ENCODE assay signal across 33 cellular contexts in the genomic region with DNA sequence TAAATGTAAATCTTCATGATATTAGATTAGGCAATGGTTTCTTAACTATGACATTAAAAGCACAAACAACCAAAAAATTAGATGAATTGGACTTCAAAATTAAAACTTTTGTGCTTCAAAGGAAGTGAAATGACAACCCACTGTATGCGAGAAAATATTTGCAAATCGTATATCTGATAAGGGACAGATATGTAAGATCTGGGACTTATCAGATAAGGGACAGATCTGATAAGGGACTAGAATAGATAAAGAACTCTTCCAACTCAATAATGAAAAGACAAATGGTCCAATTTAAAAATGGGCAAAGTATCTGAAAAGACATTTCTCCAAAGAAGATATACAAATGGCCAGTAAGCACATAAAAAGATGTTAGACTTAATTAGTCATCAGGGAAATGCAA. TPM values are rescaled to one million over a fixed set of nuclear protein-coding genes. Genes with fewer than 3 reads are reported as not detected.
"Had no signal": no experiment of that assay in that cellular context is flagged by ENCODE, and none has a peak within 500 bp of the region (broad histone marks: within the 10 kb centered on the region; RNA-seq: fewer than 3 reads in every experiment).

No MANE protein-coding gene starts in this region.

- H3K4me1 ChIP-seq: adrenal gland, breast epithelium had no signal

- H3K9me3 ChIP-seq: adrenal gland, ascending aorta, body of pancreas, breast epithelium had no signal

- H3K27ac ChIP-seq: adrenal gland, ascending aorta, body of pancreas, brain microvascular endothelial cell, breast epithelium, cardiac muscle cell had no signal

- H3K27me3 ChIP-seq: ascending aorta, body of pancreas, brain microvascular endothelial cell, breast epithelium, cardiac muscle cell had no signal

- DNase-seq: activated effector memory CD4-positive, alpha-beta T cell treated with anti-CD3 and anti-CD28 coated beads, Interleukin-2, amount 50 U/mL, for 16 hours; activated effector memory CD4-positive, alpha-beta T cell treated with Interleukin-2 at 50 U/mL for 16 hours; activated gamma-delta T cell; activated gamma-delta T cell treated with Interleukin-2 at 50 U/mL for 16 hours; activated naive CD4-positive, alpha-beta T cell; activated naive CD4-positive, alpha-beta T cell treated with anti-CD3 and anti-CD28 coated beads for 36 hours; activated naive CD4-positive, alpha-beta T cell treated with anti-CD3 and anti-CD28 coated beads, Interleukin-2, amount 10 ng/mL, durations not matched to agents 7 days and 5 days; activated naive CD4-positive, alpha-beta T cell treated with anti-CD3 and anti-CD28 coated beads, Interleukin-2, amount 50 U/mL, for 16 hours; activated naive CD4-positive, alpha-beta T cell treated with Interleukin-2 at 50 U/mL for 16 hours; activated naive CD8-positive, alpha-beta T cell treated with anti-CD3 and anti-CD28 coated beads for 36 hours; activated naive CD8-positive, alpha-beta T cell treated with anti-CD3 and anti-CD28 coated beads, Interleukin-2, amount 10 ng/mL, durations not matched to agents 7 days and 5 days; activated naive CD8-positive, alpha-beta T cell treated with anti-CD3 and anti-CD28 coated beads, Interleukin-2, amount 50 U/mL, for 24 hours; activated T-cell treated with anti-CD3 and anti-CD28 coated beads, Interleukin-2, amount 50 U/mL, for 4 hours; activated T-cell treated with anti-CD3 and anti-CD28 coated beads, Interleukin-2, amount 50 U/mL, for 48 hours; activated T-cell treated with anti-CD3 and anti-CD28 coated beads, Interleukin-2, amount 50 U/mL, for 72 hours; adrenal gland; amniotic stem cell; amygdala; anterior cingulate cortex; aorta; body of pancreas; brain microvascular endothelial cell; caudate nucleus; central memory CD4-positive, alpha-beta T cell; cerebellar nuclear complex had no signal

- H3K36me3 ChIP-seq: adrenal gland, ascending aorta, brain microvascular endothelial cell, breast epithelium, cardiac muscle cell had no signal

- H3K4me3 ChIP-seq: adrenal gland, ascending aorta, body of pancreas, breast epithelium, cardiac muscle cell had no signal

RNA-seq across cellular contexts. Expression of a gene that starts 29.2 kb away (rescaled TPM):
- total RNA-seq: astrocyte, bronchial epithelial cell, cerebellum had no signal

RNA-seq across cellular contexts. Expression of a gene that starts 51.2 kb away (rescaled TPM):
- total RNA-seq: adrenal gland, ascending aorta, astrocyte, body of pancreas, bronchial epithelial cell, cardiac muscle cell, cardiac septum, cerebellum, chondrocyte had no signal

RNA-seq across cellular contexts. Expression of a gene that starts 52.4 kb away (rescaled TPM):
- total RNA-seq: chondrocyte had no signal
